Comparison of ENCODE assay signal across 8 cellular contexts in genomic region chr7:44977956-44978355, GRCh38. TPM values are rescaled to one million over a fixed set of nuclear protein-coding genes. Genes with fewer than 3 reads are reported as not detected.
A peak's percentile ranks its signal among the peaks of the same experiment; 100 is the strongest.
DNase-seq lines count a peak whose midpoint lies in the region; ATAC-seq and TF ChIP-seq lines count a peak whose summit lies in the region.

No MANE protein-coding gene starts in this region.

- H3K27me3 ChIP-seq in BLaER1 = no peaks in the 10 kb centered on the region
- no peaks in the 10 kb centered on the region for H3K27me3 ChIP-seq in SJCRH30

- H3K9me3 ChIP-seq in BLaER1 (no peaks in the 10 kb centered on the region), SJCRH30 (replicated peaks) (no peaks in the 10 kb centered on the region)

- H4K20me1 ChIP-seq in BLaER1 = peaks cover 19% of the 10 kb centered on the region

- TF ChIP-seq CTCF in GM12865 (IDR thresholded peaks at IDR 0.05; ENCODE audit: insufficient read depth, low read depth, low read length, missing control alignments) = no peak

- H3K4me1 ChIP-seq in BLaER1 (peaks cover 95% of the 10 kb centered on the region), SJCRH30 (no peaks in the 10 kb centered on the region)

- intact Hi-C loops in activated CD4-positive, alpha-beta memory T cell treated with anti-CD3 and anti-CD28 coated beads for 36 hours (cut with micrococcal nuclease) = loop anchor here (1.0 to 5.0 kb wide), 3 partner anchors 8 to 361 kb away; no protein-coding TSS in a partner anchor

- H3K4me3 ChIP-seq in BLaER1 = peak overlapping the region; percentile 68
- H3K4me3 ChIP-seq in GM12865 (ENCODE audit: low read depth, low read length) = peak overlapping the region; percentile 84
- H3K4me3 ChIP-seq in SJCRH30 = no peak overlapping the region

- H3K36me3 ChIP-seq in BLaER1 = peaks cover 62% of the 10 kb centered on the region
- peaks cover 14% of the 10 kb centered on the region for H3K36me3 ChIP-seq in SJCRH30

- DNase-seq in GM12865 (ENCODE audit: low read depth) = no peak
- DNase-seq in activated CD4-positive, alpha-beta memory T cell treated with anti-CD3 and anti-CD28 coated beads for 36 hours = no peak
- DNase-seq in memory B cell (ENCODE audit: low spot score in 2 of 2) = no peak
- DNase-seq in SJCRH30 = no peak
- DNase-seq in NCI-H82 (lab: John Stamatoyannopoulos, UW) = no peak
- DNase-seq in GDM1 (lab: John Stamatoyannopoulos, UW) = no peak

- H3K9ac ChIP-seq in BLaER1 = peak overlapping the region; percentile 78

- CTCF ChIA-PET in activated CD4-positive, alpha-beta memory T cell treated with anti-CD3 and anti-CD28 coated beads for 36 hours (lab: Charles Lee) = interaction anchor here (0.6 to 5.8 kb wide), 7 partner anchors 13 to 160 kb away, joined by 3 to 46 read pairs (median 3); partner anchors contain the start of gene CCM2

- peaks cover 78% of the 10 kb centered on the region for H3K36me3 Mint-ChIP-seq in activated CD4-positive, alpha-beta memory T cell treated with anti-CD3 and anti-CD28 coated beads for 36 hours
- peaks cover 17% of the 10 kb centered on the region for H3K36me3 Mint-ChIP-seq in memory B cell

- no peak for ATAC-seq in memory B cell (ENCODE audit: low read depth)
- no peak for ATAC-seq in GM21723 (IDR thresholded peaks at IDR 0.05; ENCODE audit: unreplicated experiment)

- H3K27ac ChIP-seq in BLaER1 = peak overlapping the region; percentile 88
- no peak overlapping the region for H3K27ac ChIP-seq in SJCRH30

- H3K4me3 Mint-ChIP-seq in activated CD4-positive, alpha-beta memory T cell treated with anti-CD3 and anti-CD28 coated beads for 36 hours = peak overlapping the region; percentile 97
- H3K4me3 Mint-ChIP-seq in memory B cell = peak overlapping the region; percentile 95

- POLR2A ChIA-PET in activated CD4-positive, alpha-beta memory T cell treated with anti-CD3 and anti-CD28 coated beads for 36 hours (lab: Charles Lee) = interaction anchor here (1.0 to 11.0 kb wide), 9 partner anchors 8 to 179 kb away, joined by 3 to 208 read pairs (median 8); partner anchors contain the start of genes CCM2 and TBRG4

- peaks cover 64% of the 10 kb centered on the region for H3K4me1 Mint-ChIP-seq in activated CD4-positive, alpha-beta memory T cell treated with anti-CD3 and anti-CD28 coated beads for 36 hours (ENCODE audit: low read depth)
- peaks cover 46% of the 10 kb centered on the region for H3K4me1 Mint-ChIP-seq in memory B cell

- no peaks in the 10 kb centered on the region for H3K9me3 Mint-ChIP-seq in activated CD4-positive, alpha-beta memory T cell treated with anti-CD3 and anti-CD28 coated beads for 36 hours
- H3K9me3 Mint-ChIP-seq in memory B cell = no peaks in the 10 kb centered on the region

- H3K27me3 Mint-ChIP-seq in activated CD4-positive, alpha-beta memory T cell treated with anti-CD3 and anti-CD28 coated beads for 36 hours = no peaks in the 10 kb centered on the region
- no peaks in the 10 kb centered on the region for H3K27me3 Mint-ChIP-seq in memory B cell

- H3K27ac Mint-ChIP-seq in activated CD4-positive, alpha-beta memory T cell treated with anti-CD3 and anti-CD28 coated beads for 36 hours = peak overlapping the region; percentile 100
- H3K27ac Mint-ChIP-seq in memory B cell = peak overlapping the region; percentile 98

- peak overlapping the region; percentile 98 for H3K4me2 ChIP-seq in BLaER1

RNA-seq across cellular contexts. Expression of gene MYO1G, which starts 0.9 kb away (rescaled TPM):
- 100 to 1,000 TPM; 429 to 436 TPM for total RNA-seq in activated CD4-positive, alpha-beta memory T cell treated with anti-CD3 and anti-CD28 coated beads for 36 hours
- total RNA-seq in SJCRH30 (2014; rRNA removed; shearing (Covaris generic)) = 0.30 and 0.33 TPM in 2 replicates

RNA-seq across cellular contexts. Expression of gene CCM2, which starts 22.0 kb away (rescaled TPM):
- total RNA-seq in activated CD4-positive, alpha-beta memory T cell treated with anti-CD3 and anti-CD28 coated beads for 36 hours = 10 to 100 TPM; 85.2 to 89.6 TPM
- 26.2 and 28.3 TPM in 2 replicates for total RNA-seq in SJCRH30 (2014; rRNA removed; shearing (Covaris generic))

Comparison
In these comparisons a context has a peak if more than half of its experiments do, and no peak if none do; other contexts are left out.
1. RNA of gene MYO1G, which starts 0.9 kb away (total RNA-seq): 429 to 436 TPM in activated CD4-positive, alpha-beta memory T cell treated with anti-CD3 and anti-CD28 coated beads for 36 hours; 0.30 to 0.33 TPM in SJCRH30; every median in the first group is over 100 times any median in the second.